1 cellular context compared by ENCODE assay signal in genomic region chr11:48018561-48019229, GRCh38.
TF ChIP-seq lines count a peak whose summit lies in the region.

No MANE protein-coding gene starts in this region.

TF ChIP-seq in H1, 55 proteins besides CTCF, POLR2A, EP300 and RAD21:
- TF ChIP-seq ATF2 (IDR thresholded peaks at IDR 0.05; ENCODE audit: low read length): no peak
- peak; percentile 22; the same call in 1 of the 2 replicates for TF ChIP-seq TCF12 (IDR thresholded peaks at IDR 0.05; ENCODE audit: low read depth, low read length)
- no peak for TF ChIP-seq EZH2 (IDR thresholded peaks at IDR 0.05; ENCODE audit: low read depth, low read length, severe bottlenecking)
- TF ChIP-seq SIRT6 (IDR thresholded peaks at IDR 0.05; ENCODE audit: low read length): no peak
- no peak for TF ChIP-seq BCL11A (IDR thresholded peaks at IDR 0.05; ENCODE audit: low read depth in 2 of 2, low read length in 2 of 2)
- TF ChIP-seq ASH2L (IDR thresholded peaks at IDR 0.05; ENCODE audit: low read length): peak; percentile 89
- TF ChIP-seq, protein P1, sequence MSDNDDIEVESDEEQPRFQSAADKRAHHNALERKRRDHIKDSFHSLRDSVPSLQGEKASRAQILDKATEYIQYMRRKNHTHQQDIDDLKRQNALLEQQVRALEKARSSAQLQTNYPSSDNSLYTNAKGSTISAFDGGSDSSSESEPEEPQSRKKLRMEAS (IDR thresholded peaks at IDR 0.05): no peak
- no peak for TF ChIP-seq POU5F1 (IDR thresholded peaks at IDR 0.05; ENCODE audit: low read depth, low read length)
- no peak; the same call in 1 of the 2 replicates for TF ChIP-seq POLR2AphosphoS5 (IDR thresholded peaks at IDR 0.05; ENCODE audit: low read depth, low read length)
- TF ChIP-seq SAP30 (IDR thresholded peaks at IDR 0.05; ENCODE audit: insufficient read depth, insufficient replicate concordance, low read length): peak; percentile 68
